Comparison of ENCODE assay signal across 19 cellular contexts in genomic region chr6:52116605-52116948, GRCh38. TPM values are rescaled to one million over a fixed set of nuclear protein-coding genes. Genes with fewer than 3 reads are reported as not detected.
A peak's percentile ranks its signal among the peaks of the same experiment; 100 is the strongest.
DNase-seq lines count a peak whose midpoint lies in the region; ATAC-seq and TF ChIP-seq lines count a peak whose summit lies in the region.
"Had no signal": no experiment of that assay in that cellular context is flagged by ENCODE, and none has a peak within 500 bp of the region (broad histone marks: within the 10 kb centered on the region; RNA-seq: fewer than 3 reads in every experiment).

No MANE protein-coding gene starts in this region.

- no peaks in the 10 kb centered on the region for H3K9me2 ChIP-seq in hepatocyte (replicated peaks; ENCODE audit: insufficient read depth)

- intact Hi-C loops in psoas muscle (cut with DNase I): no loop called here

- ATAC-seq in psoas muscle (peak in 3 of 4 donors; percentile 60 to 89 (median 81)), HG02840 (IDR thresholded peaks at IDR 0.05; ENCODE audit: low FRiP score, unreplicated experiment) (no peak)
- ATAC-seq: HepG2 had no signal

- H4K20me1 ChIP-seq in hepatocyte (ENCODE audit: insufficient read depth, poor library complexity, severe bottlenecking): no peaks in the 10 kb centered on the region
- H4K20me1 ChIP-seq: BLaER1 treated with 17β-estradiol and CSF1 and Interleukin-3, amounts not matched to agents 10 nM and 100 nM had no signal

- H3K4me2 ChIP-seq in hepatocyte: no peak overlapping the region
- H3K4me2 ChIP-seq: BLaER1 treated with 17β-estradiol and CSF1 and Interleukin-3, amounts not matched to agents 10 nM and 100 nM had no signal

- H3K4me3 ChIP-seq in psoas muscle (no peak overlapping the region), hepatocyte (no peak overlapping the region)
- H3K4me3 ChIP-seq: BLaER1 treated with 17β-estradiol and CSF1 and Interleukin-3, amounts not matched to agents 10 nM and 100 nM had no signal

- H3K27ac ChIP-seq in psoas muscle: peak overlapping the region; percentile 80
- no peak overlapping the region for H3K27ac ChIP-seq in hepatocyte
- H3K27ac ChIP-seq: 22Rv1; BLaER1 treated with 17β-estradiol and CSF1 and Interleukin-3, amounts not matched to agents 10 nM and 100 nM had no signal

- H3K79me2 ChIP-seq in hepatocyte: no peaks in the 10 kb centered on the region

- H3K36me3 ChIP-seq in psoas muscle (ENCODE audit: insufficient read depth in 1 of 2, low read depth in 1 of 2) (no peaks in the 10 kb centered on the region), hepatocyte (replicated peaks; ENCODE audit: insufficient read depth, low read depth) (no peaks in the 10 kb centered on the region)
- H3K36me3 ChIP-seq: BLaER1 treated with 17β-estradiol and CSF1 and Interleukin-3, amounts not matched to agents 10 nM and 100 nM had no signal

- no peaks in the 10 kb centered on the region for H3K27me3 ChIP-seq in psoas muscle (ENCODE audit: insufficient read depth in 3 of 3, low read length in 2 of 3)
- no peaks in the 10 kb centered on the region for H3K27me3 ChIP-seq in hepatocyte
- H3K27me3 ChIP-seq: BLaER1 treated with 17β-estradiol and CSF1 and Interleukin-3, amounts not matched to agents 10 nM and 100 nM had no signal

- DNase-seq in DMS53 (lab: John Stamatoyannopoulos, UW) (peak; percentile 37), DMS53 treated with DMSO at 0.1 percent for 48 hours (lab: John Stamatoyannopoulos, UW; ENCODE audit: unreplicated experiment) (no peak), left kidney (ENCODE audit: low read depth, low spot score) (peak; percentile 47), psoas muscle (no peak), hepatocyte (ENCODE audit: low spot score) (no peak)
- no peak for DNase-seq in activated naive CD4-positive, alpha-beta T cell treated with Interleukin-2 at 50 U/mL for 16 hours
- no peak for DNase-seq in activated CD8-positive, alpha-beta memory T cell treated with anti-CD3 and anti-CD28 coated beads for 24 hours
- DNase-seq: Calu3; CD4-positive, alpha-beta T cell; DMS 273 treated with DMSO at 0.1 percent for 48 hours; DMS79 treated with DMSO at 0.1 percent for 48 hours; GDM1; HCEC 1CT; HFFc6 had no signal

- peaks cover 15% of the 10 kb centered on the region for H3K4me1 ChIP-seq in psoas muscle
- peaks cover 3% of the 10 kb centered on the region for H3K4me1 ChIP-seq in hepatocyte (ENCODE audit: insufficient read depth)
- H3K4me1 ChIP-seq: BLaER1 treated with 17β-estradiol and CSF1 and Interleukin-3, amounts not matched to agents 10 nM and 100 nM had no signal

- no peak overlapping the region for H2AFZ ChIP-seq in hepatocyte

- TF ChIP-seq CTCF in psoas muscle (IDR thresholded peaks at IDR 0.05): no peak
- TF ChIP-seq CTCF in hepatocyte (IDR thresholded peaks at IDR 0.05; ENCODE audit: poor library complexity): no peak

- no peaks in the 10 kb centered on the region for H3K9me3 ChIP-seq in psoas muscle
- no peaks in the 10 kb centered on the region for H3K9me3 ChIP-seq in hepatocyte (ENCODE audit: low read depth)

RNA-seq across cellular contexts. Expression of gene PKHD1, which starts 29.2 kb away (rescaled TPM):
- total RNA-seq in psoas muscle: under 1 TPM in 3 of 4 donors, not detected in 1; 0.02 to 0.11 (median 0.04) TPM
- polyA plus RNA-seq in psoas muscle: under 1 TPM in 2 of 3 donors, not detected in 1; under 0.01 to 0.01 TPM
- 3.3 TPM in 2 replicates for total RNA-seq in hepatocyte
- polyA plus RNA-seq in hepatocyte: 0.47 and 1.0 TPM in 2 replicates
- total RNA-seq: H4, HFFc6 had no signal

Comparison
In these comparisons a context has a peak if more than half of its experiments do, and no peak if none do; other contexts are left out.
1. DNase-seq: peak in DMS53 (single experiment) and left kidney (single experiment); none in DMS53 treated with DMSO at 0.1 percent for 48 hours (single experiment), psoas muscle (0 of 2), activated naive CD4-positive, alpha-beta T cell treated with Interleukin-2 at 50 U/mL for 16 hours (single experiment), activated CD8-positive, alpha-beta memory T cell treated with anti-CD3 and anti-CD28 coated beads for 24 hours (single experiment) and hepatocyte (single experiment).